1 cellular context compared by ENCODE assay signal in the genomic region with DNA sequence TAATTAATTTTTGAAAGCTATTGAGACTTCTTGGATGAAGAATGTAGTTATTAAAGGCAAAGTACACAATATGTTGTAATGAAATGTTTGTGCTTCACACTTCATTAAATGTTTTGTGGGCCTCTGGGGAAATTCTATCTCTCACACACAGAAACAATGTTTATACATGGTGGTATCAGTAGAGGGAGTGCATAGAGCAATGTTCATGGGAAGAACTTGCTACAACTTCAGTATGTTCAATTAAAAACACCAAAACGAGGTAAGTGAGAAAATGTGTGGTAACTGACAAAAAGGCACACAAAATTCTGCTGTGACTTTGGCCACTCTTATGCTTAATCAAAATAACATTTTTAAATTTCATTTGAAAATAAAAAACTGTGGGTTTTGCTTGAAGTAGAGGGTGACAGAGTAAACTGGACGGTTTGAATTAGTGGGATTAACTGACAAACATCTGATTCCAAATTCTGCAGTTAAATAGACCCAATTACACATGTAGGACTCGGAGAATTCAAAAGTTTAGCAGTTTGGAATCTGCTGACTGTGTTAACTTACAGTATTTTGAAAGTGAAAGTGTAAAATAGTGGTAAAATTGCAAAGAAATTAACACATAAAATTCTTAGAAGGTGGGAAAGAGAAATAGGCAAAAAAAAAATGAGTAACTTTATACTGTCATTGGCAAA.
TF ChIP-seq lines count a peak whose summit lies in the region.

No MANE protein-coding gene starts in this region.

TF ChIP-seq in WTC11, 78 proteins besides CTCF, POLR2A, EP300 and RAD21 (continued from another document):
- TF ChIP-seq, protein P1, sequence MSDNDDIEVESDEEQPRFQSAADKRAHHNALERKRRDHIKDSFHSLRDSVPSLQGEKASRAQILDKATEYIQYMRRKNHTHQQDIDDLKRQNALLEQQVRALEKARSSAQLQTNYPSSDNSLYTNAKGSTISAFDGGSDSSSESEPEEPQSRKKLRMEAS (CRISPR knock-in tag; IDR thresholded peaks at IDR 0.05), result no peak
- TF ChIP-seq HMGA2 (CRISPR knock-in tag; IDR thresholded peaks at IDR 0.05) (no peak), ZNF671 (CRISPR knock-in tag; IDR thresholded peaks at IDR 0.05) (no peak), TCF7 (CRISPR knock-in tag; IDR thresholded peaks at IDR 0.05; ENCODE audit: low read depth) (no peak), ETV6 (CRISPR knock-in tag; IDR thresholded peaks at IDR 0.05) (no peak), RORB (CRISPR knock-in tag; IDR thresholded peaks at IDR 0.05) (no peak), JUN (CRISPR knock-in tag; IDR thresholded peaks at IDR 0.05) (no peak), ATF1 (CRISPR knock-in tag; IDR thresholded peaks at IDR 0.05) (no peak), ZNF232 (CRISPR knock-in tag; IDR thresholded peaks at IDR 0.05) (no peak)
- TF ChIP-seq, protein P2, sequence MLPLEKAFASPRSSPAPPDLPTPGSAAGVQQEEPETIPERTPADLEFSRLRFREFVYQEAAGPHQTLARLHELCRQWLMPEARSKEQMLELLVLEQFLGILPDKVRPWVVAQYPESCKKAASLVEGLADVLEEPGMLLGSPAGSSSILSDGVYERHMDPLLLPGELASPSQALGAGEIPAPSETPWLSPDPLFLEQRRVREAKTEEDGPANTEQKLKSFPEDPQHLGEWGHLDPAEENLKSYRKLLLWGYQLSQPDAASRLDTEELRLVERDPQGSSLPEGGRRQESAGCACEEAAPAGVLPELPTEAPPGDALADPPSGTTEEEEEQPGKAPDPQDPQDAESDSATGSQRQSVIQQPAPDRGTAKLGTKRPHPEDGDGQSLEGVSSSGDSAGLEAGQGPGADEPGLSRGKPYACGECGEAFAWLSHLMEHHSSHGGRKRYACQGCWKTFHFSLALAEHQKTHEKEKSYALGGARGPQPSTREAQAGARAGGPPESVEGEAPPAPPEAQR (CRISPR knock-in tag; IDR thresholded peaks at IDR 0.05), result no peak
- TF ChIP-seq, protein P3, sequence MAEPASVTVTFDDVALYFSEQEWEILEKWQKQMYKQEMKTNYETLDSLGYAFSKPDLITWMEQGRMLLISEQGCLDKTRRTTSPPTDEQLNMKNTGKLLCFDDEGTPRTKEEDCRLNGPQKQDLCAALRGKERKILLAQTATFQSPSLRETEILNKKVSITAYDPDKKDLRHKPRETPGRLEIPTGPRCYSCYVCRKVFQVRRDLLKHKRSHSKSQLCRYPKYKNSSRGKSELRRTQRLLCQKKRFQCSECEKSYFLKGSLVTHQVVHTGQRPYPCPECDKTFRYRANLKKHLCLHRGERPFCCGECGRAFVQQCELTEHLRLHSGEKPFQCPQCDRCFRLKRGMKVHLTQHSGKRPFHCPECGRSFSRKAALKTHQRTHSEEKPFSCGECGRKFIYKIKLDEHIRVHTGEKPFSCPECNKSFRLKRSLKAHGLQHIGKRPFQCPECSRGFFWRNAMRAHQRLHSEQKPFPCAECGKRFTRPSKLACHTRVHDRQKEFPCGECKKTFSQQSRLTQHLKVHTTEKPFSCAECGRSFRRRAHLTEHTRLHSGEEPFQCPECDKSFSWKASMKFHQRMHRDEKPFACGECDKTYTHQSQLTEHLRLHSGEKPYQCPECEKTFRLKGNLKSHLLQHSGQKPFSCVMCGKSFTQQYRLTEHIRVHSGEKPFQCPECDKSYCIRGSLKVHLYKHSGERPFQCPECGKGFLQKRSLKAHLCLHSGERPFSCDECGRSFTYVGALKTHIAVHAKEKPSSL (CRISPR knock-in tag; conservative IDR thresholded peaks at IDR 0.05), result no peak
- TF ChIP-seq, protein P4, sequence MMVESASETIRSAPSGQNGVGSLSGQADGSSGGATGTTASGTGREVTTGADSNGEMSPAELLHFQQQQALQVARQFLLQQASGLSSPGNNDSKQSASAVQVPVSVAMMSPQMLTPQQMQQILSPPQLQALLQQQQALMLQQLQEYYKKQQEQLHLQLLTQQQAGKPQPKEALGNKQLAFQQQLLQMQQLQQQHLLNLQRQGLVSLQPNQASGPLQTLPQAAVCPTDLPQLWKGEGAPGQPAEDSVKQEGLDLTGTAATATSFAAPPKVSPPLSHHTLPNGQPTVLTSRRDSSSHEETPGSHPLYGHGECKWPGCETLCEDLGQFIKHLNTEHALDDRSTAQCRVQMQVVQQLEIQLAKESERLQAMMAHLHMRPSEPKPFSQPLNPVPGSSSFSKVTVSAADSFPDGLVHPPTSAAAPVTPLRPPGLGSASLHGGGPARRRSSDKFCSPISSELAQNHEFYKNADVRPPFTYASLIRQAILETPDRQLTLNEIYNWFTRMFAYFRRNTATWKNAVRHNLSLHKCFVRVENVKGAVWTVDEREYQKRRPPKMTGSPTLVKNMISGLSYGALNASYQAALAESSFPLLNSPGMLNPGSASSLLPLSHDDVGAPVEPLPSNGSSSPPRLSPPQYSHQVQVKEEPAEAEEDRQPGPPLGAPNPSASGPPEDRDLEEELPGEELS (CRISPR knock-in tag; IDR thresholded peaks at IDR 0.05), result no peak
